In the genomic region with DNA sequence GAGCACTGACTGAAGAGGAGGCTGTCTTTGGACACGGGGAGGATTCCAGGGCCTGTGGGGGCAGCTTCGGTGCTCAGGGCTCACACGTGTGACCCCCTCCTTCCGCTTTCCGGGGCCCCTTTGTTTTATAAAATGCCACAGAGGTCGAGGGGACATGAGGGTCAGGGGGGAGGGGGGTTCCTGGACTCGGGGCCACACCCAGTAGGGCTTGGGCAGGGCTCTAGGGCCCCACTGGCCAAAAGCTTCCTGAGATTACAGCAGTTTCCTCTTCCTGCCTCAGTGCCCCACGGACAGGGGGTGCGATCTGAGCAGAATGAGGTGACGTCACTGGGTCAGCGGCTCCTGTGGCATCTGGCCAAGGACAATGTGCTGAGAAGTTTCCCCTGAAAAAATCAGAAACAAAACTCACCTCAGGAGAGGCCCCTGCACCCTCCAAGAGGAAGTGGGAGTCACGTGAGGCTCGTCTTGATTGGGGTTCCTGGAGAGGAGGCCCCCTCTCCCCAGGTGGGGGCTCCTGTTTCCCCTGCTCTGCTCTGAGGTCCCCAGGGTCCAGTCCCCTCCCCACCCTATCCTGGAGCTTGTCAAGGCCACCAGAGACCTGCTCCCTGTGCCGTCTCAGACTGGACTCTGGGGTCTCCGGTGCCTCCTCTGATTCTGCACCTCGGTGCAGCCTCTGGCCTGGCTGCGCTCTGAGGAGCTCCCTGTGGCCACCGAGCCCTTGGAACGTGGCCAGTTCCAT, we compare ENCODE assay signal across 9 cellular contexts. TPM values are rescaled to one million over a fixed set of nuclear protein-coding genes. Genes with fewer than 3 reads are reported as not detected.
A peak's percentile ranks its signal among the peaks of the same experiment; 100 is the strongest.
DNase-seq lines count a peak whose midpoint lies in the region; ATAC-seq and TF ChIP-seq lines count a peak whose summit lies in the region.
"Had no signal": no experiment of that assay in that cellular context is flagged by ENCODE, and none has a peak within 500 bp of the region (broad histone marks: within the 10 kb centered on the region; RNA-seq: fewer than 3 reads in every experiment).

No MANE protein-coding gene starts in this region.

- no peak overlapping the region for H3K4me2 ChIP-seq in neural progenitor cell

- H4K20me1 ChIP-seq in neural progenitor cell (ENCODE audit: low read depth), result no peaks in the 10 kb centered on the region

- H3K27me3 ChIP-seq in esophagus squamous epithelium (peaks cover 0 to 21% (median 0%) of the 10 kb centered on the region in 4 donors), neural progenitor cell (no peaks in the 10 kb centered on the region)

- H3K79me2 ChIP-seq in neural progenitor cell (ENCODE audit: low read depth), result no peaks in the 10 kb centered on the region

- no peaks in the 10 kb centered on the region for H3K9me3 ChIP-seq in esophagus squamous epithelium
- no peaks in the 10 kb centered on the region for H3K9me3 ChIP-seq in neural progenitor cell (ENCODE audit: low read depth)

- H3K36me3 ChIP-seq in esophagus squamous epithelium, result no peaks in the 10 kb centered on the region
- no peaks in the 10 kb centered on the region for H3K36me3 ChIP-seq in neural progenitor cell

- DNase-seq in DMS53 (lab: John Stamatoyannopoulos, UW) (peak; percentile 34), DMS53 treated with DMSO at 0.1 percent for 48 hours (lab: John Stamatoyannopoulos, UW; ENCODE audit: unreplicated experiment) (no peak), esophagus squamous epithelium (lab: John Stamatoyannopoulos, UW) (no peak), neural progenitor cell (ENCODE audit: low spot score) (no peak), A172 (ENCODE audit: low spot score) (no peak), NCI-H146 (lab: John Stamatoyannopoulos, UW) (no peak)
- DNase-seq in activated CD4-positive, alpha-beta T cell treated with anti-CD3 and anti-CD28 coated beads, Interleukin-2, amount 50 U/mL, for 48 hours, result peak; percentile 74 to 81

- H2AFZ ChIP-seq in neural progenitor cell (replicated peaks), result no peak overlapping the region

- H3K36me3 Mint-ChIP-seq in neural progenitor cell, result peaks cover 2% of the 10 kb centered on the region

- H3K4me1 ChIP-seq in esophagus squamous epithelium (peaks cover 16 to 53% (median 35%) of the 10 kb centered on the region in 3 donors), neural progenitor cell (peaks cover 10% of the 10 kb centered on the region)

- H3K4me1 Mint-ChIP-seq in neural progenitor cell, result peaks cover 41% of the 10 kb centered on the region

- peak overlapping the region; percentile 96 for H3K27ac Mint-ChIP-seq in neural progenitor cell

- H3K4me3 Mint-ChIP-seq in neural progenitor cell, result peak overlapping the region; percentile 50

- peak overlapping the region in 2 of 4 donors; percentile 13 to 42 for H3K4me3 ChIP-seq in esophagus squamous epithelium
- no peak overlapping the region for H3K4me3 ChIP-seq in neural progenitor cell

- peak; percentile 71 for ATAC-seq in HG03196 (IDR thresholded peaks at IDR 0.05; ENCODE audit: unreplicated experiment)

- peaks cover 16% of the 10 kb centered on the region for H3K9me3 Mint-ChIP-seq in neural progenitor cell

- peaks cover 9% of the 10 kb centered on the region for H3F3A ChIP-seq in neural progenitor cell (ENCODE audit: low read depth)

- H3K9ac ChIP-seq in neural progenitor cell, result no peak overlapping the region

- peaks cover 3% of the 10 kb centered on the region for H3K27me3 Mint-ChIP-seq in neural progenitor cell (ENCODE audit: insufficient read depth, low read depth)

- TF ChIP-seq CTCF in esophagus squamous epithelium (IDR thresholded peaks at IDR 0.05) (no peak), neural progenitor cell (IDR thresholded peaks at IDR 0.05) (no peak)

- peak overlapping the region; percentile 79 to 94 (median 90) for H3K27ac ChIP-seq in esophagus squamous epithelium
- no peak overlapping the region for H3K27ac ChIP-seq in neural progenitor cell
- H3K27ac ChIP-seq: 22Rv1 had no signal

- intact Hi-C loops in esophagus squamous epithelium (cut with DNase I), result no loop called here

- TF ChIP-seq POLR2A in esophagus squamous epithelium (IDR thresholded peaks at IDR 0.05), result peak in 1 of 4 donors; percentile 37

- 23 to 33% methylated on average over 5 of the region's 19 CpGs for WGBS in esophagus squamous epithelium, 2 donors

RNA-seq across cellular contexts. Expression of a gene that starts 6.4 kb away (rescaled TPM):
- total RNA-seq in esophagus squamous epithelium, result 100 to 1,000 TPM in 2 of 4 donors, 10 to 100 TPM in 2; 45.3 to 159 (median 113) TPM
- 19.8 and 61.7 TPM in 2 replicates for total RNA-seq in neural progenitor cell (ENCODE audit: low replicate concordance)
- total RNA-seq in A172 (2014; rRNA removed; shearing (Covaris generic)), result 63.1 and 73.6 TPM in 2 replicates

RNA-seq across cellular contexts. Expression of a gene that starts 13.2 kb away (rescaled TPM):
- total RNA-seq in esophagus squamous epithelium, result 100 to 1,000 TPM in 1 of 4 donors, 10 to 100 TPM in 3; 26.3 to 133 (median 60.0) TPM
- total RNA-seq in neural progenitor cell (ENCODE audit: low replicate concordance), result 13.3 and 48.6 TPM in 2 replicates
- 3.1 and 4.5 TPM in 2 replicates for total RNA-seq in A172 (2014; rRNA removed; shearing (Covaris generic))

RNA-seq across cellular contexts. Expression of a gene that starts 19.4 kb away (rescaled TPM):
- 10 to 100 TPM; 14.4 to 67.5 (median 50.3) TPM for total RNA-seq in esophagus squamous epithelium
- 10.5 and 63.9 TPM in 2 replicates for total RNA-seq in neural progenitor cell (ENCODE audit: low replicate concordance)
- total RNA-seq in A172 (2014; rRNA removed; shearing (Covaris generic)), result 17.6 and 22.6 TPM in 2 replicates

RNA-seq across cellular contexts. Expression of a gene that starts 27.7 kb away (rescaled TPM):
- not detected for total RNA-seq in esophagus squamous epithelium
- total RNA-seq in neural progenitor cell (ENCODE audit: low replicate concordance), result not detected in 2 replicates
- total RNA-seq in A172 (2014; rRNA removed; shearing (Covaris generic)), result not detected in 2 replicates

RNA-seq across cellular contexts. Expression of a gene that starts 38.1 kb away (rescaled TPM):
- total RNA-seq in esophagus squamous epithelium (10 to 100 TPM in 1 of 4 donors, 1 to 10 TPM in 3; 5.3 to 15.3 (median 5.9) TPM), neural progenitor cell (ENCODE audit: low replicate concordance) (20.5 and 44.4 TPM in 2 replicates)
- total RNA-seq in A172 (2014; rRNA removed; shearing (Covaris generic)), result 13.0 and 14.2 TPM in 2 replicates

Comparison
In these comparisons a context has a peak if more than half of its experiments do, and no peak if none do; other contexts are left out.
1. DNase-seq: peak in DMS53 (single experiment) and activated CD4-positive, alpha-beta T cell treated with anti-CD3 and anti-CD28 coated beads, Interleukin-2, amount 50 U/mL, for 48 hours (2 of 2); none in DMS53 treated with DMSO at 0.1 percent for 48 hours (single experiment), esophagus squamous epithelium (single experiment), neural progenitor cell (single experiment), A172 (single experiment) and NCI-H146 (single experiment).